In the genomic region with DNA sequence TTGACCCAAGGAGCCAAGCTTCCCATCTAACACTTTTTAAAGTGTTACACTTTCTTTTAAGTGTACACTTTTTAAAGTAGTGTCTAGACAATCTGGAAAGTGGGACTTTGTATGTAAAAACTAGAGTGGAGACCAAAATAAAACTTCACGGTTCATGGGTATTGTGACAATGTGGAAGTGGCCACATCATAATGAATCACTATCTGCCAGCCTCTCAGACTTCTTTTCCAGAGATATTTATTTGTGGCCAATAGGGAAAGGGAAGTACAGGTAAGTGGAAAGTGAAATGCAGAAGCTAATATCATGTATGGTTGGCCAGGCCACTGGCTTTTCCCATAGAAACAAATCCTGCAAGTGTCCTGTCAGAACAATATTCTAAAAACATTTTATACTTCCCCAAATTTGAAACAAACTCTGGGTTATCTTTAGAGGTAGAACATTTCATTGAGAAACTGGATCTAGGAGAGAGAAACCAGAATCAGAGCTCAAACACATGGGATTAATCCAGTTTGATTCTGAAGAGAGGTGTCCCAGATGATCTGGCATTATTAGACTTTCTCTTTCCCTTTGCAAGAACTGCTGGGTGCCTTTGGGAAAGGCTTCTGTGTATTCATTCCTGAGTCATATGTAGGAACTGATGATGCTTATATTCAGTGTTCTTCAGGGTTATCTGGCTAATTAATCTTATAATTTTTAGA, we compare ENCODE assay signal across 2 cellular contexts.
TF ChIP-seq lines count a peak whose summit lies in the region.

No MANE protein-coding gene starts in this region.

TF ChIP-seq in IMR-90, 13 proteins besides CTCF, POLR2A, EP300 and RAD21:
- TF ChIP-seq USF2 (IDR thresholded peaks at IDR 0.05; ENCODE audit: low read depth, low read length) (no peak), NFE2L2 (IDR thresholded peaks at IDR 0.05; ENCODE audit: low read depth, low read length) (no peak), RFX5 (IDR thresholded peaks at IDR 0.05; ENCODE audit: low read depth, low read length) (no peak), CEBPB (IDR thresholded peaks at IDR 0.05; ENCODE audit: low read depth, low read length) (no peak), SMC3 (IDR thresholded peaks at IDR 0.05; ENCODE audit: low read depth, low read length) (no peak), BHLHE40 (IDR thresholded peaks at IDR 0.05; ENCODE audit: low read depth, low read length) (no peak), MXI1 (IDR thresholded peaks at IDR 0.05; ENCODE audit: borderline replicate concordance, low read depth, low read length) (no peak), MAZ (IDR thresholded peaks at IDR 0.05; ENCODE audit: borderline replicate concordance, low read depth, low read length) (no peak), RCOR1 (IDR thresholded peaks at IDR 0.05; ENCODE audit: insufficient replicate concordance, low read length) (no peak), FOS (IDR thresholded peaks at IDR 0.05; ENCODE audit: low read depth, low read length) (no peak)
- TF ChIP-seq, protein P1, sequence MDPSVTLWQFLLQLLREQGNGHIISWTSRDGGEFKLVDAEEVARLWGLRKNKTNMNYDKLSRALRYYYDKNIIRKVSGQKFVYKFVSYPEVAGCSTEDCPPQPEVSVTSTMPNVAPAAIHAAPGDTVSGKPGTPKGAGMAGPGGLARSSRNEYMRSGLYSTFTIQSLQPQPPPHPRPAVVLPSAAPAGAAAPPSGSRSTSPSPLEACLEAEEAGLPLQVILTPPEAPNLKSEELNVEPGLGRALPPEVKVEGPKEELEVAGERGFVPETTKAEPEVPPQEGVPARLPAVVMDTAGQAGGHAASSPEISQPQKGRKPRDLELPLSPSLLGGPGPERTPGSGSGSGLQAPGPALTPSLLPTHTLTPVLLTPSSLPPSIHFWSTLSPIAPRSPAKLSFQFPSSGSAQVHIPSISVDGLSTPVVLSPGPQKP (IDR thresholded peaks at IDR 0.05; ENCODE audit: borderline replicate concordance, low read depth, low read length) = no peak
TF ChIP-seq in IMR-90: peak in this region for 0.

TF ChIP-seq in GM12891, 5 proteins besides CTCF, POLR2A, EP300 and RAD21:
- no peak for TF ChIP-seq PAX5 (IDR thresholded peaks at IDR 0.05; ENCODE audit: insufficient read depth, low read length, severe bottlenecking)
- no peak for TF ChIP-seq POU2F2 (IDR thresholded peaks at IDR 0.05; ENCODE audit: low read depth, low read length)
- TF ChIP-seq TAF1 (IDR thresholded peaks at IDR 0.05; ENCODE audit: low read depth, low read length) = no peak
- TF ChIP-seq POLR2AphosphoS5 (IDR thresholded peaks at IDR 0.05; ENCODE audit: low read depth, low read length) = no peak
- TF ChIP-seq SPI1 (IDR thresholded peaks at IDR 0.05; ENCODE audit: low read depth, low read length) = no peak
TF ChIP-seq in GM12891: peak in this region for 0.
